2 cellular contexts compared by ENCODE assay signal in genomic region chr17:17190188-17190587, GRCh38.
TF ChIP-seq lines count a peak whose summit lies in the region.

No MANE protein-coding gene starts in this region.

TF ChIP-seq in HepG2, 621 proteins besides CTCF, POLR2A, EP300 and RAD21 (continues in another document):
- TF ChIP-seq NCOA5 (CRISPR knock-in tag; IDR thresholded peaks at IDR 0.05) (no peak), RXRB (CRISPR knock-in tag; IDR thresholded peaks at IDR 0.05; ENCODE audit: borderline replicate concordance) (peak; percentile 14; the same call in 1 of the 2 replicates), FOXO1 (CRISPR knock-in tag; IDR thresholded peaks at IDR 0.05) (0 out of 2 replicates have a peak, but pooled peaks have one; percentile 27), FOXA1 (IDR thresholded peaks at IDR 0.05) (no peak), FOXA1 (CRISPR knock-in tag; IDR thresholded peaks at IDR 0.05) (0 out of 2 replicates have a peak, but pooled peaks have one; percentile 39), LCORL (IDR thresholded peaks at IDR 0.05) (no peak), LCORL (CRISPR knock-in tag; IDR thresholded peaks at IDR 0.05) (peak; percentile 59; the same call in 1 of the 2 replicates), ZNF512 (CRISPR knock-in tag; IDR thresholded peaks at IDR 0.05) (no peak), BRCA1 (CRISPR knock-in tag; IDR thresholded peaks at IDR 0.05) (no peak), ZIK1 (CRISPR knock-in tag; IDR thresholded peaks at IDR 0.05; ENCODE audit: borderline replicate concordance, low read depth) (no peak), TFAP4 (IDR thresholded peaks at IDR 0.05; ENCODE audit: borderline replicate concordance, low read depth) (peak; percentile 80), SAP130 (CRISPR knock-in tag; IDR thresholded peaks at IDR 0.05; ENCODE audit: low read depth) (0 out of 2 replicates have a peak, but pooled peaks have one; percentile 12), NBN (conservative IDR thresholded peaks at IDR 0.05) (no peak), RARG (CRISPR knock-in tag; IDR thresholded peaks at IDR 0.05; ENCODE audit: low read depth) (no peak), MAX (IDR thresholded peaks at IDR 0.05) (0 out of 2 replicates have a peak, but pooled peaks have one; percentile 34), GATAD2A (CRISPR knock-in tag; IDR thresholded peaks at IDR 0.05) (0 out of 2 replicates have a peak, but pooled peaks have one; percentile 9), PPARG (CRISPR knock-in tag; conservative IDR thresholded peaks at IDR 0.05) (peak; percentile 69), ZNF7 (CRISPR knock-in tag; IDR thresholded peaks at IDR 0.05) (peak; percentile 72; the same call in 1 of the 2 replicates), HIC2 (CRISPR knock-in tag; IDR thresholded peaks at IDR 0.05; ENCODE audit: low read depth) (peak; percentile 21; the same call in 1 of the 2 replicates), KDM1A (CRISPR knock-in tag; IDR thresholded peaks at IDR 0.05) (no peak), KLF6 (CRISPR knock-in tag; IDR thresholded peaks at IDR 0.05) (no peak), ZNF724P (CRISPR knock-in tag; IDR thresholded peaks at IDR 0.05; ENCODE audit: borderline replicate concordance) (0 out of 2 replicates have a peak, but pooled peaks have one; percentile 48), CC2D1A (CRISPR knock-in tag; IDR thresholded peaks at IDR 0.05) (no peak), ZBTB39 (CRISPR knock-in tag; IDR thresholded peaks at IDR 0.05) (no peak), ZMYM4 (CRISPR knock-in tag; IDR thresholded peaks at IDR 0.05) (peak; percentile 48; the same call in 1 of the 2 replicates)

TF ChIP-seq in WTC11, 78 proteins besides CTCF, POLR2A, EP300 and RAD21:
- no peak for TF ChIP-seq JAZF1 (CRISPR knock-in tag; IDR thresholded peaks at IDR 0.05)
- no peak for TF ChIP-seq ZNF416 (CRISPR knock-in tag; IDR thresholded peaks at IDR 0.05)
- no peak for TF ChIP-seq AFF4 (CRISPR knock-in tag; IDR thresholded peaks at IDR 0.05; ENCODE audit: borderline replicate concordance)
- TF ChIP-seq PREB (CRISPR knock-in tag; IDR thresholded peaks at IDR 0.05; ENCODE audit: borderline replicate concordance): no peak
- TF ChIP-seq CREB1 (CRISPR knock-in tag; IDR thresholded peaks at IDR 0.05): no peak
- no peak for TF ChIP-seq NR1H2 (CRISPR knock-in tag; IDR thresholded peaks at IDR 0.05)
- no peak for TF ChIP-seq ATF3 (CRISPR knock-in tag; conservative IDR thresholded peaks at IDR 0.05)
